Comparison of ENCODE assay signal across 9 cellular contexts in genomic region chr3:73432021-73432722, GRCh38.
DNase-seq lines count a peak whose midpoint lies in the region; ATAC-seq and TF ChIP-seq lines count a peak whose summit lies in the region.
"Had no signal": no experiment of that assay in that cellular context is flagged by ENCODE, and none has a peak within 500 bp of the region (broad histone marks: within the 10 kb centered on the region; RNA-seq: fewer than 3 reads in every experiment).

No MANE protein-coding gene starts in this region.

- no peaks in the 10 kb centered on the region for H3K27me3 ChIP-seq in body of pancreas

- H3K4me1 ChIP-seq in body of pancreas: peaks cover 4% of the 10 kb centered on the region

- 60 to 66% methylated on average over 9 of the region's 9 CpGs for WGBS in body of pancreas, 2 donors

- H3K4me3 ChIP-seq in AG04449 (ENCODE audit: low read depth, low read length) (no peak overlapping the region), GM12865 (ENCODE audit: low read depth, low read length) (no peak overlapping the region), body of pancreas (no peak overlapping the region)

- TF ChIP-seq POLR2A in body of pancreas (IDR thresholded peaks at IDR 0.05): no peak

- no peaks in the 10 kb centered on the region for H3K36me3 ChIP-seq in body of pancreas (replicated peaks in 1 of 2; ENCODE audit: insufficient read depth in 1 of 2, low read depth in 2 of 2)

- CTCF ChIA-PET in AG04449 (lab: Yijun Ruan, JAX): interaction anchor here (0.6 to 7.8 kb wide), 17 partner anchors 9 to 435 kb away, joined by 3 to 59 read pairs (median 4); no protein-coding TSS in a partner anchor

- ATAC-seq in body of pancreas: no peak
- ATAC-seq in left lobe of liver: peak; percentile 46
- ATAC-seq in HG03460 (IDR thresholded peaks at IDR 0.05; ENCODE audit: unreplicated experiment): no peak

- TF ChIP-seq CTCF in AG04449 (IDR thresholded peaks at IDR 0.05; ENCODE audit: insufficient read depth, low read length, missing control alignments) (peak; percentile 55), GM12865 (IDR thresholded peaks at IDR 0.05; ENCODE audit: insufficient read depth, low read depth, low read length, missing control alignments) (peak; percentile 54), body of pancreas (IDR thresholded peaks at IDR 0.05) (peak; percentile 35 to 78 (median 59))

- H3K4me3 Mint-ChIP-seq in T-helper 2 cell treated with Interferon-gamma antibody and Interleukin-4, amounts not matched to agents 5 μg/mL and 100 μg/mL, for 36 hours: no peak overlapping the region

- POLR2A ChIA-PET in AG04449 (lab: Yijun Ruan, JAX): no interaction called here

- H3K9me3 ChIP-seq in body of pancreas: no peaks in the 10 kb centered on the region

- H3K27ac Mint-ChIP-seq in T-helper 2 cell treated with Interferon-gamma antibody and Interleukin-4, amounts not matched to agents 5 μg/mL and 100 μg/mL, for 36 hours: no peak overlapping the region

- no peaks in the 10 kb centered on the region for H3K9me3 Mint-ChIP-seq in T-helper 2 cell treated with Interferon-gamma antibody and Interleukin-4, amounts not matched to agents 5 μg/mL and 100 μg/mL, for 36 hours

- no peak overlapping the region for H3K27ac ChIP-seq in body of pancreas
- H3K27ac ChIP-seq: HL-60 had no signal

- H3K27me3 Mint-ChIP-seq in T-helper 2 cell treated with Interferon-gamma antibody and Interleukin-4, amounts not matched to agents 5 μg/mL and 100 μg/mL, for 36 hours (ENCODE audit: low read depth): no peaks in the 10 kb centered on the region

- H3K4me1 Mint-ChIP-seq in T-helper 2 cell treated with Interferon-gamma antibody and Interleukin-4, amounts not matched to agents 5 μg/mL and 100 μg/mL, for 36 hours (ENCODE audit: low read depth): no peaks in the 10 kb centered on the region

- DNase-seq in AG04449 (ENCODE audit: low read depth, low spot score): no peak
- peak; percentile 66 for DNase-seq in GM12865 (ENCODE audit: low read depth)
- peak; percentile 33 for DNase-seq in MV-4-11 (lab: John Stamatoyannopoulos, UW)
- DNase-seq in body of pancreas: peak in 2 of 4 donors; percentile 38 to 45
- no peak for DNase-seq in left lobe of liver (ENCODE audit: low spot score)
- DNase-seq in T-helper 2 cell treated with Interferon-gamma antibody and Interleukin-4, amounts not matched to agents 5 μg/mL and 100 μg/mL, for 36 hours (ENCODE audit: low spot score): no peak
- DNase-seq in NCI-H2171 (lab: John Stamatoyannopoulos, UW): no peak

- no peaks in the 10 kb centered on the region for H3K36me3 Mint-ChIP-seq in T-helper 2 cell treated with Interferon-gamma antibody and Interleukin-4, amounts not matched to agents 5 μg/mL and 100 μg/mL, for 36 hours (ENCODE audit: low read depth)

- intact Hi-C loops in body of pancreas (cut with DNase I): loop anchor here (5.0 kb wide), 1 partner anchor 330 kb away; no protein-coding TSS in a partner anchor

Comparison
In these comparisons a context has a peak if more than half of its experiments do, and no peak if none do; other contexts are left out.
1. DNase-seq: peak in GM12865 (single experiment) and MV-4-11 (single experiment); none in AG04449 (single experiment), left lobe of liver (single experiment), T-helper 2 cell treated with Interferon-gamma antibody and Interleukin-4, amounts not matched to agents 5 μg/mL and 100 μg/mL, for 36 hours (single experiment) and NCI-H2171 (single experiment).
2. Peak in every context shown above with its lines, with median percentiles within 50 percentile points of each other: CTCF ChIP-seq.